In the genomic region with DNA sequence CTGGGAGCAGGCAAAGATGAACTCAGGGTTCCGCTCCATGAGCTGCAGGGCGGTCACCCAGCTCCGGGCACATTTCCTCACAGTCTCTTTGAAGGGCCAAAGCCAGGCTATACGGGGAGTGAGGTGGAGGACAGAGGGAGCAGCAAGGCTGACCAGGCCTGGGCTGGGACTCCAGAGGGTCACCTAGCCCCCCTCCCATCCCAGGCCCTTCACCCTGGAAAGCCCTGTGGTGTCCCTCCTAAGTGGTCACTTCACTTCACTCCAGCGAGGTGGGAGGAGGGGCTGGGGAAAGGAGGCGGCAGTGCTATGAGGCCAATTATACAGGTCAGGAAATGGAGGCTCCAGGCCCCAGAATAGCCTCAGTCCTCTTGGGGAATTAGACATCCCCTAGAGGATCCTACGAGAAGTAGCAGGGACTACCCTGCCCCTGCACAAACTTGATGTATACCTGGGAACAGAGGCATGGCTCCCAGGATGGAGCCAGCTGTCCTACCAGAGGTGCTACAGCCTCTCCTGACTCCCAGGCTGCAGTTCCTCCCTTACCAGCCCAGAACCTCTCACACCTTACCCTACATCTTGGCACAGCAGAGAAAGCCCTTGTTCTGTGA, we compare ENCODE assay signal across 1 cellular context.
TF ChIP-seq lines count a peak whose summit lies in the region.

No MANE protein-coding gene starts in this region.

TF ChIP-seq in H1, 55 proteins besides CTCF, POLR2A, EP300 and RAD21:
- TF ChIP-seq RNF2 (IDR thresholded peaks at IDR 0.05; ENCODE audit: borderline replicate concordance, low read depth, low read length, missing control alignments, poor library complexity, severe bottlenecking) (no peak), MAFK (IDR thresholded peaks at IDR 0.05; ENCODE audit: low read depth, low read length) (no peak), SRF (IDR thresholded peaks at IDR 0.05; ENCODE audit: low read depth, low read length) (no peak), JUN (IDR thresholded peaks at IDR 0.05; ENCODE audit: low read depth, low read length) (no peak), ASH2L (IDR thresholded peaks at IDR 0.05; ENCODE audit: low read length) (no peak), SIRT6 (IDR thresholded peaks at IDR 0.05; ENCODE audit: low read length) (no peak), SP4 (IDR thresholded peaks at IDR 0.05; ENCODE audit: low read length) (no peak), RBBP5 (IDR thresholded peaks at IDR 0.05; ENCODE audit: borderline replicate concordance, low read depth, low read length) (no peak), TAF7 (optimal IDR thresholded peaks at IDR 0.05; ENCODE audit: borderline replicate concordance, low read depth, low read length) (no peak), CHD2 (IDR thresholded peaks at IDR 0.05; ENCODE audit: low read length) (no peak), KDM4A (IDR thresholded peaks at IDR 0.05; ENCODE audit: low read depth, low read length, severe bottlenecking) (no peak), PHF8 (conservative IDR thresholded peaks at IDR 0.05; ENCODE audit: low read depth, low read length) (no peak), CHD1 (IDR thresholded peaks at IDR 0.05; ENCODE audit: low read depth, low read length) (no peak), KDM5A (IDR thresholded peaks at IDR 0.05; ENCODE audit: low read length) (no peak), TBP (IDR thresholded peaks at IDR 0.05; ENCODE audit: low read depth, low read length) (no peak), EGR1 (IDR thresholded peaks at IDR 0.05; ENCODE audit: borderline replicate concordance, low read depth, low read length) (no peak), BRCA1 (IDR thresholded peaks at IDR 0.05; ENCODE audit: low read depth, low read length) (no peak)
- TF ChIP-seq, protein P1, sequence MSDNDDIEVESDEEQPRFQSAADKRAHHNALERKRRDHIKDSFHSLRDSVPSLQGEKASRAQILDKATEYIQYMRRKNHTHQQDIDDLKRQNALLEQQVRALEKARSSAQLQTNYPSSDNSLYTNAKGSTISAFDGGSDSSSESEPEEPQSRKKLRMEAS (IDR thresholded peaks at IDR 0.05) = no peak
- TF ChIP-seq, protein P2, sequence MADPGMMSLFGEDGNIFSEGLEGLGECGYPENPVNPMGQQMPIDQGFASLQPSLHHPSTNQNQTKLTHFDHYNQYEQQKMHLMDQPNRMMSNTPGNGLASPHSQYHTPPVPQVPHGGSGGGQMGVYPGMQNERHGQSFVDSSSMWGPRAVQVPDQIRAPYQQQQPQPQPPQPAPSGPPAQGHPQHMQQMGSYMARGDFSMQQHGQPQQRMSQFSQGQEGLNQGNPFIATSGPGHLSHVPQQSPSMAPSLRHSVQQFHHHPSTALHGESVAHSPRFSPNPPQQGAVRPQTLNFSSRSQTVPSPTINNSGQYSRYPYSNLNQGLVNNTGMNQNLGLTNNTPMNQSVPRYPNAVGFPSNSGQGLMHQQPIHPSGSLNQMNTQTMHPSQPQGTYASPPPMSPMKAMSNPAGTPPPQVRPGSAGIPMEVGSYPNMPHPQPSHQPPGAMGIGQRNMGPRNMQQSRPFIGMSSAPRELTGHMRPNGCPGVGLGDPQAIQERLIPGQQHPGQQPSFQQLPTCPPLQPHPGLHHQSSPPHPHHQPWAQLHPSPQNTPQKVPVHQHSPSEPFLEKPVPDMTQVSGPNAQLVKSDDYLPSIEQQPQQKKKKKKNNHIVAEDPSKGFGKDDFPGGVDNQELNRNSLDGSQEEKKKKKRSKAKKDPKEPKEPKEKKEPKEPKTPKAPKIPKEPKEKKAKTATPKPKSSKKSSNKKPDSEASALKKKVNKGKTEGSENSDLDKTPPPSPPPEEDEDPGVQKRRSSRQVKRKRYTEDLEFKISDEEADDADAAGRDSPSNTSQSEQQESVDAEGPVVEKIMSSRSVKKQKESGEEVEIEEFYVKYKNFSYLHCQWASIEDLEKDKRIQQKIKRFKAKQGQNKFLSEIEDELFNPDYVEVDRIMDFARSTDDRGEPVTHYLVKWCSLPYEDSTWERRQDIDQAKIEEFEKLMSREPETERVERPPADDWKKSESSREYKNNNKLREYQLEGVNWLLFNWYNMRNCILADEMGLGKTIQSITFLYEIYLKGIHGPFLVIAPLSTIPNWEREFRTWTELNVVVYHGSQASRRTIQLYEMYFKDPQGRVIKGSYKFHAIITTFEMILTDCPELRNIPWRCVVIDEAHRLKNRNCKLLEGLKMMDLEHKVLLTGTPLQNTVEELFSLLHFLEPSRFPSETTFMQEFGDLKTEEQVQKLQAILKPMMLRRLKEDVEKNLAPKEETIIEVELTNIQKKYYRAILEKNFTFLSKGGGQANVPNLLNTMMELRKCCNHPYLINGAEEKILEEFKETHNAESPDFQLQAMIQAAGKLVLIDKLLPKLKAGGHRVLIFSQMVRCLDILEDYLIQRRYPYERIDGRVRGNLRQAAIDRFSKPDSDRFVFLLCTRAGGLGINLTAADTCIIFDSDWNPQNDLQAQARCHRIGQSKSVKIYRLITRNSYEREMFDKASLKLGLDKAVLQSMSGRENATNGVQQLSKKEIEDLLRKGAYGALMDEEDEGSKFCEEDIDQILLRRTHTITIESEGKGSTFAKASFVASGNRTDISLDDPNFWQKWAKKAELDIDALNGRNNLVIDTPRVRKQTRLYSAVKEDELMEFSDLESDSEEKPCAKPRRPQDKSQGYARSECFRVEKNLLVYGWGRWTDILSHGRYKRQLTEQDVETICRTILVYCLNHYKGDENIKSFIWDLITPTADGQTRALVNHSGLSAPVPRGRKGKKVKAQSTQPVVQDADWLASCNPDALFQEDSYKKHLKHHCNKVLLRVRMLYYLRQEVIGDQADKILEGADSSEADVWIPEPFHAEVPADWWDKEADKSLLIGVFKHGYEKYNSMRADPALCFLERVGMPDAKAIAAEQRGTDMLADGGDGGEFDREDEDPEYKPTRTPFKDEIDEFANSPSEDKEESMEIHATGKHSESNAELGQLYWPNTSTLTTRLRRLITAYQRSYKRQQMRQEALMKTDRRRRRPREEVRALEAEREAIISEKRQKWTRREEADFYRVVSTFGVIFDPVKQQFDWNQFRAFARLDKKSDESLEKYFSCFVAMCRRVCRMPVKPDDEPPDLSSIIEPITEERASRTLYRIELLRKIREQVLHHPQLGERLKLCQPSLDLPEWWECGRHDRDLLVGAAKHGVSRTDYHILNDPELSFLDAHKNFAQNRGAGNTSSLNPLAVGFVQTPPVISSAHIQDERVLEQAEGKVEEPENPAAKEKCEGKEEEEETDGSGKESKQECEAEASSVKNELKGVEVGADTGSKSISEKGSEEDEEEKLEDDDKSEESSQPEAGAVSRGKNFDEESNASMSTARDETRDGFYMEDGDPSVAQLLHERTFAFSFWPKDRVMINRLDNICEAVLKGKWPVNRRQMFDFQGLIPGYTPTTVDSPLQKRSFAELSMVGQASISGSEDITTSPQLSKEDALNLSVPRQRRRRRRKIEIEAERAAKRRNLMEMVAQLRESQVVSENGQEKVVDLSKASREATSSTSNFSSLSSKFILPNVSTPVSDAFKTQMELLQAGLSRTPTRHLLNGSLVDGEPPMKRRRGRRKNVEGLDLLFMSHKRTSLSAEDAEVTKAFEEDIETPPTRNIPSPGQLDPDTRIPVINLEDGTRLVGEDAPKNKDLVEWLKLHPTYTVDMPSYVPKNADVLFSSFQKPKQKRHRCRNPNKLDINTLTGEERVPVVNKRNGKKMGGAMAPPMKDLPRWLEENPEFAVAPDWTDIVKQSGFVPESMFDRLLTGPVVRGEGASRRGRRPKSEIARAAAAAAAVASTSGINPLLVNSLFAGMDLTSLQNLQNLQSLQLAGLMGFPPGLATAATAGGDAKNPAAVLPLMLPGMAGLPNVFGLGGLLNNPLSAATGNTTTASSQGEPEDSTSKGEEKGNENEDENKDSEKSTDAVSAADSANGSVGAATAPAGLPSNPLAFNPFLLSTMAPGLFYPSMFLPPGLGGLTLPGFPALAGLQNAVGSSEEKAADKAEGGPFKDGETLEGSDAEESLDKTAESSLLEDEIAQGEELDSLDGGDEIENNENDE (IDR thresholded peaks at IDR 0.05; ENCODE audit: insufficient replicate concordance, low read length) = no peak
